ENCODE assay signal across 15 cellular contexts in the genomic region with DNA sequence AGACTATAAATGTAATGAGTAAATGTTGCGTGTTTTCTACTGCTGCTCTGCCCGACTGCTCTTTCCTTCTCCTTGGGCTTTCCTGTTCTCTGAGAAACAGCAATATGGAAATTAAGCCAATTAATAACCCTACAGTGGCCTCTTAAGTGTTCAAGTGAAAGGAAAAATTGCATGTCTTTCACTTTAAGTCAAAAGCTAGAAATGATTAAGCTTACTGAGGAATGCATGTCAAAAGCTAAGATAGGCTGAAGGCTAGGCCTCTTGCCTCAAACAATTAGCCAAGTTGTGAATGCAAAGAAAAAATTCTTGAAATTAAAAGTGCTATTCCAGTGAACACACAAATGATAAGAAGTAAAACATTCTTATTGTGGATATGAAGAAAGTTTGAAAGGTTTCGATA. TPM values are rescaled to one million over a fixed set of nuclear protein-coding genes. Genes with fewer than 3 reads are reported as not detected.
DNase-seq lines count a peak whose midpoint lies in the region; ATAC-seq and TF ChIP-seq lines count a peak whose summit lies in the region.
"Had no signal": no experiment of that assay in that cellular context is flagged by ENCODE, and none has a peak within 500 bp of the region (broad histone marks: within the 10 kb centered on the region; RNA-seq: fewer than 3 reads in every experiment).

No MANE protein-coding gene starts in this region.

- no peak overlapping the region for H2BK20ac ChIP-seq in H9 (ENCODE audit: low read depth, low read length, poor library complexity, severe bottlenecking)

- H3K4me2 ChIP-seq in H9 (ENCODE audit: insufficient read depth, insufficient read length, low read length) = no peak overlapping the region
- no peak overlapping the region for H3K4me2 ChIP-seq in GM23338
- H3K4me2 ChIP-seq: BLaER1 treated with 17β-estradiol and CSF1 and Interleukin-3, amounts not matched to agents 10 nM and 100 nM had no signal

- H3K56ac ChIP-seq in H9 (ENCODE audit: insufficient read length, low read depth, low read length) = no peak overlapping the region

- no peaks in the 10 kb centered on the region for H3K27me3 Mint-ChIP-seq in activated CD8-positive, alpha-beta T cell treated with anti-CD3 and anti-CD28 coated beads for 36 hours
- H3K27me3 Mint-ChIP-seq in activated CD8-positive, alpha-beta T cell treated with anti-CD3 and anti-CD28 coated beads, Interleukin-2, amount 10 ng/mL, durations not matched to agents 7 days and 5 days (ENCODE audit: low read depth) = no peaks in the 10 kb centered on the region
- H3K27me3 Mint-ChIP-seq in H9 (ENCODE audit: low read depth) (no peaks in the 10 kb centered on the region), GM23338 (ENCODE audit: insufficient read depth, low read depth, poor library complexity) (no peaks in the 10 kb centered on the region), T-helper 17 cell (no peaks in the 10 kb centered on the region)
- H3K27me3 Mint-ChIP-seq in effector memory CD8-positive, alpha-beta T cell = no peaks in the 10 kb centered on the region
- H3K27me3 Mint-ChIP-seq in T-helper 2 cell treated with Interferon-gamma antibody and Interleukin-4, amounts not matched to agents 5 μg/mL and 100 μg/mL, for 36 hours (ENCODE audit: low read depth) = no peaks in the 10 kb centered on the region

- H3K36me3 Mint-ChIP-seq in activated CD8-positive, alpha-beta T cell treated with anti-CD3 and anti-CD28 coated beads for 36 hours (ENCODE audit: low read depth) = peaks cover 70% of the 10 kb centered on the region
- H3K36me3 Mint-ChIP-seq in activated CD8-positive, alpha-beta T cell treated with anti-CD3 and anti-CD28 coated beads, Interleukin-2, amount 10 ng/mL, durations not matched to agents 7 days and 5 days (ENCODE audit: low read depth) = peaks cover 53% of the 10 kb centered on the region
- H3K36me3 Mint-ChIP-seq in H9 (ENCODE audit: insufficient read depth in 1 of 3, low read depth in 3 of 3) = peaks cover 21 to 45% (median 27%) of the 10 kb centered on the region in 3 experiments; a peak in 6 of 7 replicates
- peaks cover 24% of the 10 kb centered on the region for H3K36me3 Mint-ChIP-seq in effector memory CD8-positive, alpha-beta T cell (ENCODE audit: insufficient read depth)
- peaks cover 11% of the 10 kb centered on the region; the same call in 2 of the 3 replicates for H3K36me3 Mint-ChIP-seq in GM23338 (ENCODE audit: low read depth)
- H3K36me3 Mint-ChIP-seq in T-helper 17 cell (ENCODE audit: low read depth) = peaks cover 16% of the 10 kb centered on the region
- peaks cover 47% of the 10 kb centered on the region for H3K36me3 Mint-ChIP-seq in T-helper 2 cell treated with Interferon-gamma antibody and Interleukin-4, amounts not matched to agents 5 μg/mL and 100 μg/mL, for 36 hours (ENCODE audit: low read depth)

- no peak overlapping the region for H3K27ac ChIP-seq in H9 (ENCODE audit: insufficient read length, low read depth, low read length)
- no peak overlapping the region for H3K27ac ChIP-seq in GM23338 (ENCODE audit: low read depth)
- H3K27ac ChIP-seq: BLaER1 treated with 17β-estradiol and CSF1 and Interleukin-3, amounts not matched to agents 10 nM and 100 nM had no signal

- H3K9me3 ChIP-seq in H9 (ENCODE audit: control insufficient read depth, low read depth, low read length) = no peaks in the 10 kb centered on the region
- H3K9me3 ChIP-seq in T-helper 17 cell (ENCODE audit: control insufficient read depth, low read length, poor library complexity, severe bottlenecking) = no peaks in the 10 kb centered on the region

- no peak overlapping the region for H4K91ac ChIP-seq in H9 (ENCODE audit: insufficient read length, low read depth, low read length)

- no peak overlapping the region for H3K27ac Mint-ChIP-seq in activated CD8-positive, alpha-beta T cell treated with anti-CD3 and anti-CD28 coated beads for 36 hours
- H3K27ac Mint-ChIP-seq in activated CD8-positive, alpha-beta T cell treated with anti-CD3 and anti-CD28 coated beads, Interleukin-2, amount 10 ng/mL, durations not matched to agents 7 days and 5 days = no peak overlapping the region
- H3K27ac Mint-ChIP-seq in H9 (peak overlapping the region in 2 of 3 experiments; percentile 35 to 56; a peak in 1 of 7 replicates), GM23338 (no peak overlapping the region; the same call in 1 of the 2 replicates), T-helper 17 cell (no peak overlapping the region)
- H3K27ac Mint-ChIP-seq in effector memory CD8-positive, alpha-beta T cell = peak overlapping the region; percentile 66 to 90
- no peak overlapping the region for H3K27ac Mint-ChIP-seq in T-helper 2 cell treated with Interferon-gamma antibody and Interleukin-4, amounts not matched to agents 5 μg/mL and 100 μg/mL, for 36 hours

- H2AFZ ChIP-seq in H9 (ENCODE audit: low read length) = no peak overlapping the region
- no peak overlapping the region for H2AFZ ChIP-seq in GM23338

- H4K20me1 ChIP-seq in H9 (ENCODE audit: control insufficient read depth, insufficient read depth, insufficient read length) (no peaks in the 10 kb centered on the region), GM23338 (replicated peaks; ENCODE audit: insufficient read depth) (no peaks in the 10 kb centered on the region)
- H4K20me1 ChIP-seq: BLaER1 treated with 17β-estradiol and CSF1 and Interleukin-3, amounts not matched to agents 10 nM and 100 nM had no signal

- ATAC-seq in activated CD8-positive, alpha-beta T cell treated with anti-CD3 and anti-CD28 coated beads for 36 hours = peak; percentile 47
- no peak for ATAC-seq in activated CD8-positive, alpha-beta T cell treated with anti-CD3 and anti-CD28 coated beads, Interleukin-2, amount 10 ng/mL, durations not matched to agents 7 days and 5 days
- ATAC-seq in GM18867 (IDR thresholded peaks at IDR 0.05; ENCODE audit: unreplicated experiment) (peak; percentile 46), GM23338 (no peak), T-helper 17 cell (no peak)
- no peak for ATAC-seq in effector memory CD8-positive, alpha-beta T cell (replicated peaks)
- ATAC-seq: HCT116 had no signal

- POLR2A ChIA-PET in activated CD8-positive, alpha-beta T cell treated with anti-CD3 and anti-CD28 coated beads for 36 hours (lab: Charles Lee) = interaction anchor here (2.3 kb wide), 1 partner anchor 56 kb away, joined by 5 read pairs; no protein-coding TSS in a partner anchor
- POLR2A ChIA-PET in activated CD8-positive, alpha-beta T cell treated with anti-CD3 and anti-CD28 coated beads, Interleukin-2, amount 10 ng/mL, durations not matched to agents 7 days and 5 days (lab: Charles Lee) = interaction anchor here (1.0 to 1.1 kb wide), 2 partner anchors 55 to 78 kb away, joined by 3 read pairs; partner anchors contain the start of genes ASTE1, ATP2C1 and NEK11

- no peak overlapping the region for H2BK12ac ChIP-seq in H9 (ENCODE audit: insufficient read length, low read depth, low read length)

- no peak overlapping the region for H4K8ac ChIP-seq in H9 (replicated peaks; ENCODE audit: insufficient read length, low read depth, low read length)

- H3K18ac ChIP-seq in H9 (ENCODE audit: insufficient read length, low read depth, low read length) = no peak overlapping the region

- H3K4me1 ChIP-seq in H9 (ENCODE audit: insufficient read depth, low read length) = no peaks in the 10 kb centered on the region
- H3K4me1 ChIP-seq in GM23338 (ENCODE audit: insufficient read depth) = no peaks in the 10 kb centered on the region
- H3K4me1 ChIP-seq: BLaER1 treated with 17β-estradiol and CSF1 and Interleukin-3, amounts not matched to agents 10 nM and 100 nM had no signal

- no peak for DNase-seq in activated CD8-positive, alpha-beta T cell treated with anti-CD3 and anti-CD28 coated beads for 36 hours
- no peak for DNase-seq in activated CD8-positive, alpha-beta T cell treated with anti-CD3 and anti-CD28 coated beads, Interleukin-2, amount 10 ng/mL, durations not matched to agents 7 days and 5 days
- DNase-seq in H9 (no peak), GM23338 (ENCODE audit: low spot score) (no peak), T-helper 17 cell (no peak)
- no peak for DNase-seq in effector memory CD8-positive, alpha-beta T cell
- no peak for DNase-seq in T-helper 2 cell treated with Interferon-gamma antibody and Interleukin-4, amounts not matched to agents 5 μg/mL and 100 μg/mL, for 36 hours (ENCODE audit: low spot score)
- DNase-seq: COR-L47, NCI-H1417, NCI-H1930, NCI-H510A, SHP77 had no signal

- H3K4me3 Mint-ChIP-seq in activated CD8-positive, alpha-beta T cell treated with anti-CD3 and anti-CD28 coated beads for 36 hours = no peak overlapping the region
- H3K4me3 Mint-ChIP-seq in activated CD8-positive, alpha-beta T cell treated with anti-CD3 and anti-CD28 coated beads, Interleukin-2, amount 10 ng/mL, durations not matched to agents 7 days and 5 days = no peak overlapping the region
- H3K4me3 Mint-ChIP-seq in H9 = no peak overlapping the region
- no peak overlapping the region for H3K4me3 Mint-ChIP-seq in effector memory CD8-positive, alpha-beta T cell
- no peak overlapping the region for H3K4me3 Mint-ChIP-seq in GM23338
- no peak overlapping the region for H3K4me3 Mint-ChIP-seq in T-helper 17 cell
- H3K4me3 Mint-ChIP-seq in T-helper 2 cell treated with Interferon-gamma antibody and Interleukin-4, amounts not matched to agents 5 μg/mL and 100 μg/mL, for 36 hours = no peak overlapping the region

- no peaks in the 10 kb centered on the region for H3K9me3 Mint-ChIP-seq in activated CD8-positive, alpha-beta T cell treated with anti-CD3 and anti-CD28 coated beads for 36 hours
- peaks cover 9% of the 10 kb centered on the region for H3K9me3 Mint-ChIP-seq in activated CD8-positive, alpha-beta T cell treated with anti-CD3 and anti-CD28 coated beads, Interleukin-2, amount 10 ng/mL, durations not matched to agents 7 days and 5 days (ENCODE audit: insufficient read depth)
- H3K9me3 Mint-ChIP-seq in H9 = no peaks in the 10 kb centered on the region
- H3K9me3 Mint-ChIP-seq in effector memory CD8-positive, alpha-beta T cell = no peaks in the 10 kb centered on the region
- no peaks in the 10 kb centered on the region for H3K9me3 Mint-ChIP-seq in GM23338
- peaks cover 21% of the 10 kb centered on the region for H3K9me3 Mint-ChIP-seq in T-helper 2 cell treated with Interferon-gamma antibody and Interleukin-4, amounts not matched to agents 5 μg/mL and 100 μg/mL, for 36 hours

- no CpG with 5 or more reads among the region's 3 CpGs for WGBS in H9 (ENCODE audit: extremely low coverage, insufficient read length, low lambda C conversion rate)

- H3K79me1 ChIP-seq in H9 (ENCODE audit: insufficient read depth, low read depth, low read length, poor library complexity, severe bottlenecking) = no peaks in the 10 kb centered on the region

- CTCF ChIA-PET in activated CD8-positive, alpha-beta T cell treated with anti-CD3 and anti-CD28 coated beads for 36 hours (lab: Charles Lee) = interaction anchor here (1.1 to 1.3 kb wide), 2 partner anchors 52 to 190 kb away, joined by 3 read pairs; no protein-coding TSS in a partner anchor
- CTCF ChIA-PET in activated CD8-positive, alpha-beta T cell treated with anti-CD3 and anti-CD28 coated beads, Interleukin-2, amount 10 ng/mL, durations not matched to agents 7 days and 5 days (lab: Charles Lee) = no interaction called here

- H3K23me2 ChIP-seq in H9 (ENCODE audit: insufficient read length, low read depth, low read length, poor library complexity, severe bottlenecking) = no peaks in the 10 kb centered on the region

- H3K23ac ChIP-seq in H9 (ENCODE audit: insufficient read length, low read depth, low read length) = no peak overlapping the region

- no peak overlapping the region for H3K4me3 ChIP-seq in GM23338
- H3K4me3 ChIP-seq: BLaER1 treated with 17β-estradiol and CSF1 and Interleukin-3, amounts not matched to agents 10 nM and 100 nM had no signal

- no peaks in the 10 kb centered on the region for H3F3A ChIP-seq in GM23338 (replicated peaks; ENCODE audit: low read depth)

- intact Hi-C loops in activated CD8-positive, alpha-beta T cell treated with anti-CD3 and anti-CD28 coated beads for 36 hours (cut with micrococcal nuclease) = no loop called here

- no peak overlapping the region for H2BK5ac ChIP-seq in H9 (ENCODE audit: insufficient read length, low read length)

- no peaks in the 10 kb centered on the region for H3K9me2 ChIP-seq in GM23338 (ENCODE audit: insufficient read depth)

- H3K9ac ChIP-seq in H9 (ENCODE audit: extremely low read depth, insufficient read length, low read length) = no peak overlapping the region
- H3K9ac ChIP-seq: BLaER1 treated with 17β-estradiol and CSF1 and Interleukin-3, amounts not matched to agents 10 nM and 100 nM had no signal

- H3K27me3 ChIP-seq in H9 (ENCODE audit: insufficient read depth, low read length) = no peaks in the 10 kb centered on the region; the same call in 1 of the 2 replicates
- H3K27me3 ChIP-seq in GM23338 (ENCODE audit: insufficient read depth) = no peaks in the 10 kb centered on the region
- H3K27me3 ChIP-seq: BLaER1 treated with 17β-estradiol and CSF1 and Interleukin-3, amounts not matched to agents 10 nM and 100 nM had no signal

- H4K5ac ChIP-seq in H9 (ENCODE audit: insufficient read length, low read depth, low read length) = no peak overlapping the region

- no peak overlapping the region for H3T11ph ChIP-seq in H9 (ENCODE audit: low read length)

- H3K79me2 ChIP-seq in H9 (ENCODE audit: insufficient read depth, low read length) (no peaks in the 10 kb centered on the region), GM23338 (replicated peaks; ENCODE audit: insufficient read depth) (no peaks in the 10 kb centered on the region)

- TF ChIP-seq CTCF in activated CD8-positive, alpha-beta T cell treated with anti-CD3 and anti-CD28 coated beads for 36 hours (IDR thresholded peaks at IDR 0.05) = no peak
- TF ChIP-seq CTCF in H9 (conservative IDR thresholded peaks at IDR 0.05) (no peak), GM23338 (conservative IDR thresholded peaks at IDR 0.05; ENCODE audit: low read depth in 2 of 2) (no peak)

- H2BK120ac ChIP-seq in H9 (ENCODE audit: low read depth, low read length, poor library complexity, severe bottlenecking) = no peak overlapping the region

- H3K4me1 Mint-ChIP-seq in activated CD8-positive, alpha-beta T cell treated with anti-CD3 and anti-CD28 coated beads for 36 hours (ENCODE audit: low read depth) = peaks cover 20% of the 10 kb centered on the region
- peaks cover 5% of the 10 kb centered on the region for H3K4me1 Mint-ChIP-seq in activated CD8-positive, alpha-beta T cell treated with anti-CD3 and anti-CD28 coated beads, Interleukin-2, amount 10 ng/mL, durations not matched to agents 7 days and 5 days (ENCODE audit: low read depth)
- peaks cover 0 to 3% of the 10 kb centered on the region in 2 experiments; a peak in 1 of 4 replicates for H3K4me1 Mint-ChIP-seq in H9
- peaks cover 8 to 19% of the 10 kb centered on the region in 2 donors for H3K4me1 Mint-ChIP-seq in effector memory CD8-positive, alpha-beta T cell (ENCODE audit: low read depth in 2 of 2)
- H3K4me1 Mint-ChIP-seq in GM23338 = peaks cover 3% of the 10 kb centered on the region; the same call in 1 of the 3 replicates
- peaks cover 5% of the 10 kb centered on the region for H3K4me1 Mint-ChIP-seq in T-helper 17 cell
- peaks cover 8% of the 10 kb centered on the region for H3K4me1 Mint-ChIP-seq in T-helper 2 cell treated with Interferon-gamma antibody and Interleukin-4, amounts not matched to agents 5 μg/mL and 100 μg/mL, for 36 hours (ENCODE audit: low read depth)

- no peaks in the 10 kb centered on the region for H3K36me3 ChIP-seq in GM23338 (ENCODE audit: insufficient read depth)

- no peak overlapping the region for H2BK15ac ChIP-seq in H9 (ENCODE audit: low read depth, low read length)

- no peak overlapping the region for H3K14ac ChIP-seq in H9 (ENCODE audit: insufficient read depth, low read length)

- H3K4ac ChIP-seq in H9 (ENCODE audit: low read depth, low read length) = no peak overlapping the region

- no peak overlapping the region for H2AK5ac ChIP-seq in H9 (ENCODE audit: insufficient read length, low read length)

RNA-seq across cellular contexts. Expression of gene ATP2C1, which starts 55.0 kb away (rescaled TPM):
- 10 to 100 TPM; 46.4 to 46.8 TPM for total RNA-seq in activated CD8-positive, alpha-beta T cell treated with anti-CD3 and anti-CD28 coated beads for 36 hours
- 10 to 100 TPM; 45.5 to 52.7 TPM for total RNA-seq in activated CD8-positive, alpha-beta T cell treated with anti-CD3 and anti-CD28 coated beads, Interleukin-2, amount 10 ng/mL, durations not matched to agents 7 days and 5 days
- 64.9 and 65.5 TPM in 2 replicates for total RNA-seq in H9 (2021)
- total RNA-seq in GM23338 (2014; rRNA removed; shearing (Covaris generic)) = 75.7 and 81.9 TPM in 2 replicates
- polyA plus RNA-seq in GM23338 (2016; fragmentation: Nextera tagmentation; extraction: Ambion mirVana) = 21.2 and 28.1 TPM in 2 replicates
- 10 to 100 TPM; 57.9 to 60.0 TPM for total RNA-seq in T-helper 17 cell

Comparison
In these comparisons a context has a peak if more than half of its experiments do, and no peak if none do; other contexts are left out.
1. ATAC-seq: peak in activated CD8-positive, alpha-beta T cell treated with anti-CD3 and anti-CD28 coated beads for 36 hours (single experiment) and GM18867 (single experiment); none in activated CD8-positive, alpha-beta T cell treated with anti-CD3 and anti-CD28 coated beads, Interleukin-2, amount 10 ng/mL, durations not matched to agents 7 days and 5 days (single experiment), effector memory CD8-positive, alpha-beta T cell (single experiment), GM23338 (single experiment) and T-helper 17 cell (single experiment).
2. H3K27ac Mint-ChIP-seq: peak in H9 (2 of 3) and effector memory CD8-positive, alpha-beta T cell (2 of 2); none in activated CD8-positive, alpha-beta T cell treated with anti-CD3 and anti-CD28 coated beads for 36 hours (single experiment), activated CD8-positive, alpha-beta T cell treated with anti-CD3 and anti-CD28 coated beads, Interleukin-2, amount 10 ng/mL, durations not matched to agents 7 days and 5 days (single experiment), GM23338 (single experiment), T-helper 17 cell (single experiment) and T-helper 2 cell treated with Interferon-gamma antibody and Interleukin-4, amounts not matched to agents 5 μg/mL and 100 μg/mL, for 36 hours (single experiment).